12 cellular contexts compared by ENCODE assay signal in the genomic region with DNA sequence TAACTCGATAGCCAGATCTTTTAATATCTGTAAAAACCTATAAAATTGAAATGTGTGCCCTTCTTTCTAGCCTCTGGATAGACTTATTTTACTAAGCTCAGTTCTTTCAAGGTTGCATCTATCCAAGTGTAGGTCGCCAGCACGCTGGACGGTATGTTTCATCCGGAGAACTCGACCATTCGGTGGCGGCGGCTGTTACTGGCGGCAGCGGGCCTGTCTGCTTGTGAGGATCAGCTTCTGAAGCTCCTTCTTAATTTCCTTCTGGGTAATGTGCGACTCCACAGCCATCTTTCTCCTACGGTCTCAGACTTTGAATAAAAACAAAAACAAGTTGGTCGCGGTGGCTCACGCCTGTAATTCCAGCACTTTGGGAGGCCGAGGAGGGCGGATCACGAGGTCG. TPM values are rescaled to one million over a fixed set of nuclear protein-coding genes. Genes with fewer than 3 reads are reported as not detected.
"Had no signal": no experiment of that assay in that cellular context is flagged by ENCODE, and none has a peak within 500 bp of the region (broad histone marks: within the 10 kb centered on the region; RNA-seq: fewer than 3 reads in every experiment).

No MANE protein-coding gene starts in this region.

- H3K27ac ChIP-seq: GM23248 had no signal

- H3K4me1 ChIP-seq: HAP-1 had no signal

- H3K9ac ChIP-seq: GM23248 had no signal

- ATAC-seq: GM23338, HCT116 had no signal

- H3K4me2 ChIP-seq: GM23338 had no signal

- H3K36me3 ChIP-seq: HAP-1 had no signal

- DNase-seq: GM23248, GOT3, H7, H9, HCEC 1CT, HFFc6 had no signal

- FAIRE-seq: H1, H54 had no signal

- H3K9me3 ChIP-seq: HAP-1 had no signal

- H2AFZ ChIP-seq: GM23248, GM23338 had no signal

- H3K4me3 ChIP-seq: GM23248, GM23338, HAP-1 had no signal

RNA-seq across cellular contexts. Expression of a gene that starts 4.1 kb away (rescaled TPM):
- total RNA-seq: GM23248, GM23338, H1, H4, H7, H9, HFFc6 had no signal
- polyA plus RNA-seq: H1 had no signal
